Comparison of ENCODE assay signal across 8 cellular contexts in the genomic region with DNA sequence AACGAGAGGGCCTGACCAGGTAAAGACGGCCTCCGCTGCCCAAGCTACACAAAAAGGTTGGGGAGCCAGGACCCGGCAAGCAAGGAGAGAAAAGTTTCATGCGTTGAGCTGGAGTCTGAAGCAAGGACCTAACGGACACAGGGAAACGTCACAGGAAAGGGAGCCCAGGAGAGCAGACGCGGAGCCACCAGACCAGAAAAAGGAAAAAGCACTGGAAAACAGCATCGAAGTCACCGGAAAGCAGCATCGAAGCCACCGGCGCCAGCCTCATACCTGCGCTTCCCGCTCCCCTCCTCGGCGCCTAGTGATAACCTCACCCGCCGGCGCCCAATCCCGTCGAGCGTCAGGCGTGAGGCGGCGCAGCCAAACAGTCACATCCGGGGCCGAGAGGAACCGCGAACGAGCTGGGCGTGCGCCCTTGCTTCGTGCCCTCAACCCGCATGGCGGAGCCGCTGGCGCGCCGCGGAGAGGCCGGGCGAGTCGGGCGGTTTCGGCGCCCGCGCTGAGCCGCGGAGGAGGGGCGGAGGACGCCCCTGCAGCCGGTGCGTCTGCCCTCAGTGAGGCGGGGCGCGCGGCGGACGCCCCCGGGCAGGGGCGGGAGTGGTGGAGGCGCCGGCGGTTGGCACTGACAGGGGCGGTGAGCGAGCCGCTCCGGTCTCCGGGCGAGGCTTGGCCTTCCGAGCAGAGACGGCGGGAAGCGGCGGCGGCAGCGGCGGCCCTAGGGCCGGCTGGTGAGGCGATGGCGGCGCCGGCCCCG. TPM values are rescaled to one million over a fixed set of nuclear protein-coding genes. Genes with fewer than 3 reads are reported as not detected.
DNase-seq lines count a peak whose midpoint lies in the region; ATAC-seq and TF ChIP-seq lines count a peak whose summit lies in the region.

A gene with protein sequence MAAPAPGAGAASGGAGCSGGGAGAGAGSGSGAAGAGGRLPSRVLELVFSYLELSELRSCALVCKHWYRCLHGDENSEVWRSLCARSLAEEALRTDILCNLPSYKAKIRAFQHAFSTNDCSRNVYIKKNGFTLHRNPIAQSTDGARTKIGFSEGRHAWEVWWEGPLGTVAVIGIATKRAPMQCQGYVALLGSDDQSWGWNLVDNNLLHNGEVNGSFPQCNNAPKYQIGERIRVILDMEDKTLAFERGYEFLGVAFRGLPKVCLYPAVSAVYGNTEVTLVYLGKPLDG (plus strand): TSS at position 415 of the 757 bp plus-strand sequence. CDS start 325 bp downstream, at position 740.
WDR53 (minus strand) TSS at position 309 of the 757 bp plus-strand sequence. CDS start 7,079 bp downstream, outside the sequence.

- H3K36me3 Mint-ChIP-seq in natural killer cell treated with Interleukin-12 subunit alpha and Interleukin-12 subunit beta and Interleukin-15 and Interleukin-18, amount 100 ng/mL, for 72 hours = peaks cover 8% of the 10 kb centered on the region

- peak; percentile 93 for DNase-seq in G401 (ENCODE audit: low spot score)
- DNase-seq in HAP-1 (ENCODE audit: low spot score in 2 of 2) = peak; percentile 93 to 95
- peak; percentile 98 for DNase-seq in MG63
- DNase-seq in SHP77 (lab: John Stamatoyannopoulos, UW) = peak; percentile 46 to 77
- peak; percentile 93 for DNase-seq in activated effector memory CD4-positive, alpha-beta T cell treated with Interleukin-2 at 50 U/mL for 16 hours
- peak; percentile 95 for DNase-seq in fibroblast of pulmonary artery (ENCODE audit: low read depth)
- DNase-seq in natural killer cell treated with Interleukin-12 subunit alpha and Interleukin-12 subunit beta and Interleukin-15 and Interleukin-18, amount 100 ng/mL, for 72 hours (ENCODE audit: low spot score) = peak; percentile 96
- DNase-seq in stimulated activated naive CD4-positive, alpha-beta T cell treated with Interleukin-2 at 50 U/mL for 16 hours (lab: John Stamatoyannopoulos, UW) = peak; percentile 94

- TF ChIP-seq CTCF in fibroblast of pulmonary artery (IDR thresholded peaks at IDR 0.05; ENCODE audit: low read length, missing control alignments) = no peak

- H3K9me3 Mint-ChIP-seq in natural killer cell treated with Interleukin-12 subunit alpha and Interleukin-12 subunit beta and Interleukin-15 and Interleukin-18, amount 100 ng/mL, for 72 hours = no peaks in the 10 kb centered on the region

- peak; percentile 96 to 98 for ATAC-seq in natural killer cell treated with Interleukin-12 subunit alpha and Interleukin-12 subunit beta and Interleukin-15 and Interleukin-18, amount 100 ng/mL, for 72 hours

- peak within 1 kb of the TSS; percentile 92 for H3K4me3 ChIP-seq in HAP-1
- peak within 1 kb of the TSS; percentile 95 for H3K4me3 ChIP-seq in MG63
- peak within 1 kb of the TSS; percentile 100 for H3K4me3 ChIP-seq in fibroblast of pulmonary artery (replicated peaks; ENCODE audit: low read depth, low read length)

- H3K27me3 ChIP-seq in HAP-1 (ENCODE audit: low read depth) (no peaks in the 10 kb centered on the region), MG63 (no peaks in the 10 kb centered on the region)

- H3K9me3 ChIP-seq in HAP-1 (no peaks in the 10 kb centered on the region), MG63 (no peaks in the 10 kb centered on the region)

- peaks cover 18 to 27% of the 10 kb centered on the region in 2 donors for H3K4me1 Mint-ChIP-seq in natural killer cell treated with Interleukin-12 subunit alpha and Interleukin-12 subunit beta and Interleukin-15 and Interleukin-18, amount 100 ng/mL, for 72 hours (ENCODE audit: low read depth in 2 of 2)

- in situ Hi-C loops in G401 (cut with HindIII; ENCODE audit: low sequenced_read_pairs) (no loop called here), HAP-1 (cut with MboI; ENCODE audit: low sequenced_read_pairs) (no loop called here)

- H3K27ac Mint-ChIP-seq in natural killer cell treated with Interleukin-12 subunit alpha and Interleukin-12 subunit beta and Interleukin-15 and Interleukin-18, amount 100 ng/mL, for 72 hours = peak within 1 kb of the TSS; percentile 78 to 94

- H3K36me3 ChIP-seq in HAP-1 (replicated peaks) = 0 out of 2 replicates have a peak, but pooled peaks cover 6% of the 10 kb centered on the region
- peaks cover 11% of the 10 kb centered on the region for H3K36me3 ChIP-seq in MG63

- peaks cover 4% of the 10 kb centered on the region; the same call in 1 of the 2 replicates for H3K4me1 ChIP-seq in HAP-1

- peak within 1 kb of the TSS; percentile 95 for H3K4me3 Mint-ChIP-seq in natural killer cell treated with Interleukin-12 subunit alpha and Interleukin-12 subunit beta and Interleukin-15 and Interleukin-18, amount 100 ng/mL, for 72 hours

- no peaks in the 10 kb centered on the region for H3K27me3 Mint-ChIP-seq in natural killer cell treated with Interleukin-12 subunit alpha and Interleukin-12 subunit beta and Interleukin-15 and Interleukin-18, amount 100 ng/mL, for 72 hours

RNA-seq across cellular contexts. Expression of the first gene that starts in this region (rescaled TPM):
- total RNA-seq in G401 (2014; rRNA removed; shearing (Covaris generic)) = 19.6 and 29.2 TPM in 2 replicates
- 19.1 and 37.3 TPM in 2 replicates for total RNA-seq in MG63 (2014; rRNA removed; shearing (Covaris generic); ENCODE audit: low replicate concordance)
- 10 to 100 TPM; 17.7 to 22.3 TPM for total RNA-seq in natural killer cell treated with Interleukin-12 subunit alpha and Interleukin-12 subunit beta and Interleukin-15 and Interleukin-18, amount 100 ng/mL, for 72 hours

RNA-seq across cellular contexts. Expression of gene WDR53, which starts in this region (rescaled TPM):
- 0.49 and 2.9 TPM in 2 replicates for total RNA-seq in G401 (2014; rRNA removed; shearing (Covaris generic))
- 7.7 and 9.0 TPM in 2 replicates for total RNA-seq in MG63 (2014; rRNA removed; shearing (Covaris generic); ENCODE audit: low replicate concordance)
- 10 to 100 TPM; 19.7 to 23.0 TPM for total RNA-seq in natural killer cell treated with Interleukin-12 subunit alpha and Interleukin-12 subunit beta and Interleukin-15 and Interleukin-18, amount 100 ng/mL, for 72 hours

Comparison
In these comparisons a context has a peak if more than half of its experiments do, and no peak if none do; other contexts are left out.
1. Peak in every context shown above with its lines: DNase-seq, ATAC-seq and H3K4me3 ChIP-seq.